Comparison of ENCODE assay signal across 8 cellular contexts in genomic region chr18:57077786-57078552, GRCh38.
DNase-seq lines count a peak whose midpoint lies in the region; ATAC-seq, FAIRE-seq and TF ChIP-seq lines count a peak whose summit lies in the region.

No MANE protein-coding gene starts in this region.

- peaks cover 20% of the 10 kb centered on the region for H4K20me1 ChIP-seq in DND-41 (ENCODE audit: insufficient read depth, low read length)

- ATAC-seq in DND-41 (ENCODE audit: insufficient read depth, low read depth), result peak; percentile 88
- peak; percentile 93 for ATAC-seq in GM19372 (IDR thresholded peaks at IDR 0.05; ENCODE audit: low read depth, unreplicated experiment)
- peak; percentile 91 for ATAC-seq in HG03196 (IDR thresholded peaks at IDR 0.05; ENCODE audit: unreplicated experiment)

- peaks cover 22% of the 10 kb centered on the region for H3K27me3 ChIP-seq in DND-41 (ENCODE audit: insufficient read depth, low read length, poor library complexity)

- no peak overlapping the region for H3K4me2 ChIP-seq in DND-41 (ENCODE audit: insufficient read depth, low read length)

- no peaks in the 10 kb centered on the region for H3K36me3 ChIP-seq in DND-41 (ENCODE audit: insufficient read depth, low read length)

- H3K9ac ChIP-seq in DND-41 (ENCODE audit: low read depth, low read length), result no peak overlapping the region

- peak; percentile 5 for TF ChIP-seq CTCF in DND-41 (IDR thresholded peaks at IDR 0.05; ENCODE audit: borderline replicate concordance, extremely low read depth, low read length, poor library complexity, severe bottlenecking)

- H3K4me3 ChIP-seq in DND-41 (ENCODE audit: low read depth in 1 of 2, low read length in 2 of 2), result no peak overlapping the region

- H2AFZ ChIP-seq in DND-41 (ENCODE audit: low read depth, low read length), result no peak overlapping the region

- H3K27ac ChIP-seq in DND-41 (ENCODE audit: low read length), result no peak overlapping the region

- no peak for FAIRE-seq in HTR-8/SVneo (lab: Jason Lieb, UNC)

- H3K4me1 ChIP-seq in DND-41 (ENCODE audit: insufficient read depth, low read length), result peaks cover 25% of the 10 kb centered on the region

- no peaks in the 10 kb centered on the region for H3K79me2 ChIP-seq in DND-41 (ENCODE audit: insufficient read depth, low read length)

- H3K9me3 ChIP-seq in DND-41 (ENCODE audit: insufficient read depth, low read length, severe bottlenecking), result no peaks in the 10 kb centered on the region

- peak; percentile 68 for DNase-seq in DND-41
- DNase-seq in activated CD8-positive, alpha-beta memory T cell treated with anti-CD3 and anti-CD28 coated beads, Interleukin-2, amount 50 U/mL, for 4 hours, result peak; percentile 22
- DNase-seq in EL, result no peak
- no peak for DNase-seq in occipital lobe (lab: John Stamatoyannopoulos, UW)
- DNase-seq in HTR-8/SVneo (ENCODE audit: insufficient read length, low spot score), result no peak
- DNase-seq in middle frontal gyrus (ENCODE audit: extremely low spot score, low spot score), result no peak

Comparison
In these comparisons a context has a peak if more than half of its experiments do, and no peak if none do; other contexts are left out.
1. DNase-seq: peak in DND-41 (single experiment) and activated CD8-positive, alpha-beta memory T cell treated with anti-CD3 and anti-CD28 coated beads, Interleukin-2, amount 50 U/mL, for 4 hours (single experiment); none in EL (single experiment), occipital lobe (single experiment), HTR-8/SVneo (single experiment) and middle frontal gyrus (single experiment).
2. Peak in every context shown above with its lines, with median percentiles within 50 percentile points of each other: ATAC-seq.